ENCODE assay signal across 1 cellular context in genomic region chr1:119882172-119883029, GRCh38.
TF ChIP-seq lines count a peak whose summit lies in the region.

No MANE protein-coding gene starts in this region.

TF ChIP-seq in K562, 482 proteins besides CTCF, POLR2A, EP300 and RAD21:
- TF ChIP-seq ZNF407 (IDR thresholded peaks at IDR 0.05; ENCODE audit: low read depth) (peak; percentile 53; the same call in 1 of the 2 replicates), ZNF140 (CRISPR knock-in tag; IDR thresholded peaks at IDR 0.05) (no peak), MGA (IDR thresholded peaks at IDR 0.05) (peak; percentile 28; the same call in 1 of the 2 replicates), ZNF408 (CRISPR knock-in tag; IDR thresholded peaks at IDR 0.05; ENCODE audit: low read depth) (no peak), L3MBTL2 (IDR thresholded peaks at IDR 0.05) (peak; percentile 14; the same call in 1 of the 2 replicates), MNT (conservative IDR thresholded peaks at IDR 0.05) (peak; percentile 29 to 49; a peak in 2 of 4 replicates)
